ENCODE assay signal across 24 cellular contexts in the genomic region with DNA sequence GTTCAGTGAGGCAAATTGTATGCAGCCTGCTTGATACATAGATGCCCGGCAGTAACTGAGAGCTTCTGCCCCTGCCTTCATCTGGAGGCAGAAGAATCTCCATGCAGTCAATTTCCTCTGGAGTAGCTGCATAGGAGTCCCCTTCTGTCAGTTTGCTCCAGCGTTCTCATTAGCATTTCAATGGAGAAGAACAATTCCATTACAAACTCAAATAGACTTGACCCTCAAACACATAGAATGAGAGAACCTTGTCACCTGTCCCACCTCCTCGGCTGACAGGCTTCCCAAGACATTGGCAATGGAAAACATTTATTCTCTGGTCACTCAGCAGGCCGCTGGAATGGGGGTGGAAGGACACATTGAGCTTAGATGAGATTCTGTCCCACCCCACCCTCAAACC.
"Had no signal": no experiment of that assay in that cellular context is flagged by ENCODE, and none has a peak within 500 bp of the region (broad histone marks: within the 10 kb centered on the region; RNA-seq: fewer than 3 reads in every experiment).

No MANE protein-coding gene starts in this region.

- H3K27me3 ChIP-seq: colonic mucosa, gastrocnemius medialis, left lung had no signal

- H3K36me3 ChIP-seq: colonic mucosa, esophagus squamous epithelium, gastrocnemius medialis, heart right ventricle, left lung, lower lobe of right lung had no signal

- H3K9me3 ChIP-seq: colonic mucosa, gastrocnemius medialis, lower lobe of right lung, mucosa of descending colon had no signal

- H3K4me3 Mint-ChIP-seq: dendritic cell treated with granulocyte-macrophage colony-stimulating factor and Interleukin-4, amounts not matched to agents 40 ng/mL and 50 ng/mL, for 4 days; effector memory CD8-positive, alpha-beta T cell; endodermal cell; mesothelial cell of epicardium had no signal

- H3K27me3 Mint-ChIP-seq: effector memory CD8-positive, alpha-beta T cell had no signal

- H3K27ac ChIP-seq: colonic mucosa, epithelial cell of prostate, esophagus squamous epithelium, gastrocnemius medialis, heart right ventricle, left lung, lower lobe of right lung had no signal

- ATAC-seq: effector memory CD8-positive, alpha-beta T cell; esophagus mucosa; gastrocnemius medialis; heart right ventricle; left cardiac atrium; left lung; left ventricle myocardium superior; lower lobe of right lung; mucosa of descending colon had no signal

- DNase-seq: colonic mucosa; cortex of kidney; effector CD8-positive, alpha-beta T cell; effector memory CD8-positive, alpha-beta T cell; endodermal cell; erythroblast; esophagus squamous epithelium; foreskin fibroblast; foreskin melanocyte; gastrocnemius medialis; glutamatergic neuron; head of caudate nucleus; heart right ventricle; hippocampal formation; left cardiac atrium; left lung; left ventricle myocardium superior; lower lobe of right lung; mesenchymal stem cell; mucosa of descending colon had no signal

- H3K27ac Mint-ChIP-seq: dendritic cell treated with granulocyte-macrophage colony-stimulating factor and Interleukin-4, amounts not matched to agents 40 ng/mL and 50 ng/mL, for 4 days; effector memory CD8-positive, alpha-beta T cell; endodermal cell; mesothelial cell of epicardium had no signal

- H3K4me3 ChIP-seq: colonic mucosa, esophagus squamous epithelium, gastrocnemius medialis, heart right ventricle, left lung, lower lobe of right lung, mucosa of descending colon had no signal

- H3K9me3 Mint-ChIP-seq: dendritic cell treated with granulocyte-macrophage colony-stimulating factor and Interleukin-4, amounts not matched to agents 40 ng/mL and 50 ng/mL, for 4 days; effector memory CD8-positive, alpha-beta T cell; endodermal cell had no signal

- H3K4me1 ChIP-seq: colonic mucosa, esophagus squamous epithelium, gastrocnemius medialis, heart right ventricle, left lung, lower lobe of right lung had no signal
